18 cellular contexts compared by ENCODE assay signal in genomic region chr12:89307665-89308253, GRCh38. TPM values are rescaled to one million over a fixed set of nuclear protein-coding genes. Genes with fewer than 3 reads are reported as not detected.
A peak's percentile ranks its signal among the peaks of the same experiment; 100 is the strongest.
DNase-seq lines count a peak whose midpoint lies in the region; ATAC-seq and TF ChIP-seq lines count a peak whose summit lies in the region.
"Had no signal": no experiment of that assay in that cellular context is flagged by ENCODE, and none has a peak within 500 bp of the region (broad histone marks: within the 10 kb centered on the region; RNA-seq: fewer than 3 reads in every experiment).

No MANE protein-coding gene starts in this region.

- no peaks in the 10 kb centered on the region for H3K9me3 ChIP-seq in WERI-Rb-1 (ENCODE audit: severe bottlenecking)
- H3K9me3 ChIP-seq: esophagus squamous epithelium, tibial nerve had no signal

- H3K27me3 Mint-ChIP-seq in activated CD4-positive, alpha-beta T cell treated with anti-CD3 and anti-CD28 coated beads, Interleukin-2, amount 10 ng/mL, durations not matched to agents 7 days and 5 days: no peaks in the 10 kb centered on the region
- H3K27me3 Mint-ChIP-seq in GM23338 (ENCODE audit: insufficient read depth, low read depth, poor library complexity) (peaks cover 3% of the 10 kb centered on the region), natural killer cell (ENCODE audit: low read depth in 2 of 2) (no peaks in the 10 kb centered on the region)
- no peaks in the 10 kb centered on the region for H3K27me3 Mint-ChIP-seq in T-helper 1 cell treated with Interleukin-12 subunit alpha and Interleukin-12 subunit beta and Interleukin-4 antibody, amounts not matched to agents 30 μg/mL and 1 μg/mL, for 36 hours (ENCODE audit: low read depth)
- H3K27me3 Mint-ChIP-seq: CD8-positive, alpha-beta memory T cell had no signal

- CTCF ChIA-PET in activated CD4-positive, alpha-beta T cell treated with anti-CD3 and anti-CD28 coated beads, Interleukin-2, amount 10 ng/mL, durations not matched to agents 7 days and 5 days (lab: Charles Lee): no interaction called here

- peak; percentile 22 for DNase-seq in activated CD4-positive, alpha-beta T cell treated with anti-CD3 and anti-CD28 coated beads for 48 hours
- DNase-seq in activated CD4-positive, alpha-beta T cell treated with anti-CD3 and anti-CD28 coated beads, Interleukin-2, amount 10 ng/mL, durations not matched to agents 7 days and 5 days: no peak
- DNase-seq in GM23338 (ENCODE audit: low spot score) (no peak), natural killer cell (no peak), WERI-Rb-1 (no peak), globus pallidus (ENCODE audit: low spot score) (no peak), cortex of kidney (lab: John Stamatoyannopoulos, UW) (no peak)
- DNase-seq: CD8-positive, alpha-beta memory T cell; EL; esophagus squamous epithelium; H9; head of caudate nucleus; mesendoderm; NCI-H1092; SIG-M5 had no signal

- H3K36me3 ChIP-seq in GM23338 (ENCODE audit: insufficient read depth) (no peaks in the 10 kb centered on the region), WERI-Rb-1 (no peaks in the 10 kb centered on the region)
- H3K36me3 ChIP-seq: esophagus squamous epithelium, tibial nerve had no signal

- ATAC-seq in GM23338 (no peak), natural killer cell (no peak)

- H3K4me3 Mint-ChIP-seq in activated CD4-positive, alpha-beta T cell treated with anti-CD3 and anti-CD28 coated beads, Interleukin-2, amount 10 ng/mL, durations not matched to agents 7 days and 5 days: no peak overlapping the region
- H3K4me3 Mint-ChIP-seq in GM23338: no peak overlapping the region
- peak overlapping the region; percentile 48 for H3K4me3 Mint-ChIP-seq in T-helper 1 cell treated with Interleukin-12 subunit alpha and Interleukin-12 subunit beta and Interleukin-4 antibody, amounts not matched to agents 30 μg/mL and 1 μg/mL, for 36 hours
- peak overlapping the region; percentile 14 for H3K4me3 Mint-ChIP-seq in natural killer cell
- H3K4me3 Mint-ChIP-seq: brain, H9 had no signal

- H3K9me2 ChIP-seq in GM23338 (ENCODE audit: insufficient read depth): no peaks in the 10 kb centered on the region; the same call in 1 of the 2 replicates

- no peaks in the 10 kb centered on the region for H3K79me2 ChIP-seq in GM23338 (replicated peaks; ENCODE audit: insufficient read depth)

- POLR2A ChIA-PET in activated CD4-positive, alpha-beta T cell treated with anti-CD3 and anti-CD28 coated beads, Interleukin-2, amount 10 ng/mL, durations not matched to agents 7 days and 5 days (lab: Charles Lee): no interaction called here

- H3K36me3 Mint-ChIP-seq in activated CD4-positive, alpha-beta T cell treated with anti-CD3 and anti-CD28 coated beads, Interleukin-2, amount 10 ng/mL, durations not matched to agents 7 days and 5 days (ENCODE audit: low read depth): no peaks in the 10 kb centered on the region
- H3K36me3 Mint-ChIP-seq in GM23338 (ENCODE audit: low read depth) (no peaks in the 10 kb centered on the region), natural killer cell (no peaks in the 10 kb centered on the region)
- peaks cover 4% of the 10 kb centered on the region for H3K36me3 Mint-ChIP-seq in T-helper 1 cell treated with Interleukin-12 subunit alpha and Interleukin-12 subunit beta and Interleukin-4 antibody, amounts not matched to agents 30 μg/mL and 1 μg/mL, for 36 hours (ENCODE audit: low read depth)
- H3K36me3 Mint-ChIP-seq: brain; CD8-positive, alpha-beta memory T cell had no signal

- intact Hi-C loops in natural killer cell (cut with micrococcal nuclease): no loop called here

- H3K27ac ChIP-seq in GM23338 (ENCODE audit: low read depth) (no peak overlapping the region), WERI-Rb-1 (no peak overlapping the region)
- H3K27ac ChIP-seq: esophagus squamous epithelium, tibial nerve had no signal

- H3K4me2 ChIP-seq in GM23338: 0 out of 2 replicates have a peak overlapping the region, but pooled peaks have one; percentile 20

- peak overlapping the region; percentile 87 for H2AFZ ChIP-seq in GM23338

- H3F3A ChIP-seq in GM23338 (replicated peaks; ENCODE audit: low read depth): no peaks in the 10 kb centered on the region

- peaks cover 9% of the 10 kb centered on the region; the same call in 1 of the 2 replicates for H3K4me1 ChIP-seq in GM23338 (ENCODE audit: insufficient read depth)
- H3K4me1 ChIP-seq: tibial nerve had no signal

- no peak overlapping the region for H3K27ac Mint-ChIP-seq in activated CD4-positive, alpha-beta T cell treated with anti-CD3 and anti-CD28 coated beads, Interleukin-2, amount 10 ng/mL, durations not matched to agents 7 days and 5 days
- H3K27ac Mint-ChIP-seq in GM23338: no peak overlapping the region
- H3K27ac Mint-ChIP-seq in T-helper 1 cell treated with Interleukin-12 subunit alpha and Interleukin-12 subunit beta and Interleukin-4 antibody, amounts not matched to agents 30 μg/mL and 1 μg/mL, for 36 hours: peak overlapping the region; percentile 60
- H3K27ac Mint-ChIP-seq in natural killer cell: peak overlapping the region in 1 of 2 donors; percentile 16
- H3K27ac Mint-ChIP-seq: brain, H9 had no signal

- H3K27me3 ChIP-seq in GM23338 (ENCODE audit: insufficient read depth) (no peaks in the 10 kb centered on the region), WERI-Rb-1 (ENCODE audit: insufficient read depth, low read depth, severe bottlenecking) (no peaks in the 10 kb centered on the region)
- H3K27me3 ChIP-seq: esophagus squamous epithelium, tibial nerve had no signal

- no peaks in the 10 kb centered on the region for H4K20me1 ChIP-seq in GM23338 (replicated peaks; ENCODE audit: insufficient read depth)

- H3K4me1 Mint-ChIP-seq in activated CD4-positive, alpha-beta T cell treated with anti-CD3 and anti-CD28 coated beads, Interleukin-2, amount 10 ng/mL, durations not matched to agents 7 days and 5 days: peaks cover 37% of the 10 kb centered on the region
- H3K4me1 Mint-ChIP-seq in GM23338: peaks cover 20% of the 10 kb centered on the region
- H3K4me1 Mint-ChIP-seq in T-helper 1 cell treated with Interleukin-12 subunit alpha and Interleukin-12 subunit beta and Interleukin-4 antibody, amounts not matched to agents 30 μg/mL and 1 μg/mL, for 36 hours (ENCODE audit: low read depth): peaks cover 32% of the 10 kb centered on the region
- H3K4me1 Mint-ChIP-seq in natural killer cell: peaks cover 19 to 36% of the 10 kb centered on the region in 2 donors

- no peak for TF ChIP-seq CTCF in GM23338 (conservative IDR thresholded peaks at IDR 0.05; ENCODE audit: low read depth in 2 of 2)
- no peak for TF ChIP-seq CTCF in natural killer cell (IDR thresholded peaks at IDR 0.05)
- no peak for TF ChIP-seq CTCF in WERI-Rb-1 (IDR thresholded peaks at IDR 0.05; ENCODE audit: low read depth, low read length)

- H3K9me3 Mint-ChIP-seq in activated CD4-positive, alpha-beta T cell treated with anti-CD3 and anti-CD28 coated beads, Interleukin-2, amount 10 ng/mL, durations not matched to agents 7 days and 5 days: peaks cover 13% of the 10 kb centered on the region
- H3K9me3 Mint-ChIP-seq in GM23338: no peaks in the 10 kb centered on the region
- peaks cover 7% of the 10 kb centered on the region for H3K9me3 Mint-ChIP-seq in T-helper 1 cell treated with Interleukin-12 subunit alpha and Interleukin-12 subunit beta and Interleukin-4 antibody, amounts not matched to agents 30 μg/mL and 1 μg/mL, for 36 hours
- no peaks in the 10 kb centered on the region for H3K9me3 Mint-ChIP-seq in natural killer cell
- H3K9me3 Mint-ChIP-seq: CD8-positive, alpha-beta memory T cell; H9 had no signal

- no peak overlapping the region for H3K4me3 ChIP-seq in GM23338
- no peak overlapping the region for H3K4me3 ChIP-seq in WERI-Rb-1 (ENCODE audit: low read depth, low read length)
- H3K4me3 ChIP-seq: esophagus squamous epithelium, tibial nerve had no signal

TF ChIP-seq in GM23338, 12 proteins besides CTCF, POLR2A, EP300 and RAD21 (continues in another document):
- TF ChIP-seq ETS1 (IDR thresholded peaks at IDR 0.05) (no peak), STAT1 (IDR thresholded peaks at IDR 0.05; ENCODE audit: unreplicated experiment) (no peak), NANOG (IDR thresholded peaks at IDR 0.05; ENCODE audit: borderline replicate concordance) (no peak)
- TF ChIP-seq, protein P1, sequence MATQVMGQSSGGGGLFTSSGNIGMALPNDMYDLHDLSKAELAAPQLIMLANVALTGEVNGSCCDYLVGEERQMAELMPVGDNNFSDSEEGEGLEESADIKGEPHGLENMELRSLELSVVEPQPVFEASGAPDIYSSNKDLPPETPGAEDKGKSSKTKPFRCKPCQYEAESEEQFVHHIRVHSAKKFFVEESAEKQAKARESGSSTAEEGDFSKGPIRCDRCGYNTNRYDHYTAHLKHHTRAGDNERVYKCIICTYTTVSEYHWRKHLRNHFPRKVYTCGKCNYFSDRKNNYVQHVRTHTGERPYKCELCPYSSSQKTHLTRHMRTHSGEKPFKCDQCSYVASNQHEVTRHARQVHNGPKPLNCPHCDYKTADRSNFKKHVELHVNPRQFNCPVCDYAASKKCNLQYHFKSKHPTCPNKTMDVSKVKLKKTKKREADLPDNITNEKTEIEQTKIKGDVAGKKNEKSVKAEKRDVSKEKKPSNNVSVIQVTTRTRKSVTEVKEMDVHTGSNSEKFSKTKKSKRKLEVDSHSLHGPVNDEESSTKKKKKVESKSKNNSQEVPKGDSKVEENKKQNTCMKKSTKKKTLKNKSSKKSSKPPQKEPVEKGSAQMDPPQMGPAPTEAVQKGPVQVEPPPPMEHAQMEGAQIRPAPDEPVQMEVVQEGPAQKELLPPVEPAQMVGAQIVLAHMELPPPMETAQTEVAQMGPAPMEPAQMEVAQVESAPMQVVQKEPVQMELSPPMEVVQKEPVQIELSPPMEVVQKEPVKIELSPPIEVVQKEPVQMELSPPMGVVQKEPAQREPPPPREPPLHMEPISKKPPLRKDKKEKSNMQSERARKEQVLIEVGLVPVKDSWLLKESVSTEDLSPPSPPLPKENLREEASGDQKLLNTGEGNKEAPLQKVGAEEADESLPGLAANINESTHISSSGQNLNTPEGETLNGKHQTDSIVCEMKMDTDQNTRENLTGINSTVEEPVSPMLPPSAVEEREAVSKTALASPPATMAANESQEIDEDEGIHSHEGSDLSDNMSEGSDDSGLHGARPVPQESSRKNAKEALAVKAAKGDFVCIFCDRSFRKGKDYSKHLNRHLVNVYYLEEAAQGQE (IDR thresholded peaks at IDR 0.05; ENCODE audit: unreplicated experiment): no peak

RNA-seq across cellular contexts. Expression of gene DUSP6, which starts 44.5 kb away (rescaled TPM):
- 10 to 100 TPM; 48.2 to 48.5 TPM for total RNA-seq in activated CD4-positive, alpha-beta T cell treated with anti-CD3 and anti-CD28 coated beads, Interleukin-2, amount 10 ng/mL, durations not matched to agents 7 days and 5 days
- 153 and 191 TPM in 2 replicates for total RNA-seq in GM23338 (2014; rRNA removed; shearing (Covaris generic))
- polyA plus RNA-seq in GM23338 (2016; fragmentation: Nextera tagmentation; extraction: Ambion mirVana): 100 and 117 TPM in 2 replicates
- total RNA-seq in natural killer cell: 100 to 1,000 TPM in 2 of 3 donors, 10 to 100 TPM in 1; 52.2 to 222 (median 141) TPM

Comparison
In these comparisons a context has a peak if more than half of its experiments do, and no peak if none do; other contexts are left out.
1. H3K4me3 Mint-ChIP-seq: peak in T-helper 1 cell treated with Interleukin-12 subunit alpha and Interleukin-12 subunit beta and Interleukin-4 antibody, amounts not matched to agents 30 μg/mL and 1 μg/mL, for 36 hours (single experiment) and natural killer cell (single experiment); none in activated CD4-positive, alpha-beta T cell treated with anti-CD3 and anti-CD28 coated beads, Interleukin-2, amount 10 ng/mL, durations not matched to agents 7 days and 5 days (single experiment) and GM23338 (single experiment).